10 cellular contexts compared by ENCODE assay signal in the genomic region with DNA sequence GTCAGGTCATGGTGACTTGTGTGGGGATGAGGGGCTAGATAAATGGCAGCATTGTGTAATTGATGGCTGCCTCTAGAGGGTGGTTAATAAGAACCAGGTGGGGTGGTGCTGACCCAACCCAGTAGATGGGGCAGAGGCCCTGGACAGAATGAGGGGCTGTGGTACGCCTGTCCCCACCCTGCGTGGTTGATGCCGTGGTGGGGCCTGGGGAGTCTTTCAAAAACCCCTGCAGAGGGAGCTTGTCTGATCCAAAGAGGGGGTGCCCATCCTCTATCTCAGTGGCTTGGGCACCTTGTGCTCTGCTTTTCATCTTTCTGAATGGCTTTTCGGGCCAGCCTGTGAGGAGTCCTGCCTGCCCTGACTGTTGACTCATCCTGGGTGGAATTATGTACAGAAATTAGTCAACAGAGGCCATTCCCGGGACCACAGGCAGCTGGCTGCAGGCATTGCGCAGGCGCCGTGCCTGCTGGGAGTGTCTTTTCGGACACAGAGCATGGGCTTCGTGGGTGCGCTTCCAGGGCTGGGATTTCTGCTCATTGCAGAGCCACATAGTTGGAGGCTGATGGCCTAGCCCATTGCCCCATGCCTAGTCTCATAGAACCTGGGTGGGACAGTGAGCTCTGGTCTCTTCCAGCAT.
DNase-seq lines count a peak whose midpoint lies in the region; ATAC-seq and TF ChIP-seq lines count a peak whose summit lies in the region.
"Had no signal": no experiment of that assay in that cellular context is flagged by ENCODE, and none has a peak within 500 bp of the region (broad histone marks: within the 10 kb centered on the region; RNA-seq: fewer than 3 reads in every experiment).

No MANE protein-coding gene starts in this region.

- H3K4me3 Mint-ChIP-seq in activated CD4-positive, alpha-beta T cell treated with anti-CD3 and anti-CD28 coated beads for 36 hours = no peak overlapping the region
- H3K4me3 Mint-ChIP-seq: CD8-positive, alpha-beta T cell had no signal

- intact Hi-C loops in left colon (cut with DNase I, micrococcal nuclease) = no loop called here
- intact Hi-C loops in activated CD4-positive, alpha-beta T cell treated with anti-CD3 and anti-CD28 coated beads for 36 hours (cut with DNase I, micrococcal nuclease) = no loop called here

- peaks cover 6% of the 10 kb centered on the region for H3K4me1 Mint-ChIP-seq in activated CD4-positive, alpha-beta T cell treated with anti-CD3 and anti-CD28 coated beads for 36 hours

- no peaks in the 10 kb centered on the region for H3K9me3 ChIP-seq in suprapubic skin

- H3K4me3 ChIP-seq in astrocyte of the cerebellum (ENCODE audit: low read depth, low read length) (no peak overlapping the region), coronary artery (no peak overlapping the region), suprapubic skin (no peak overlapping the region)

- H3K4me1 ChIP-seq in suprapubic skin = no peaks in the 10 kb centered on the region

- no peak overlapping the region for H3K27ac Mint-ChIP-seq in activated CD4-positive, alpha-beta T cell treated with anti-CD3 and anti-CD28 coated beads for 36 hours
- H3K27ac Mint-ChIP-seq: CD8-positive, alpha-beta T cell had no signal

- TF ChIP-seq EP300 in suprapubic skin (IDR thresholded peaks at IDR 0.05) = no peak

- H3K36me3 ChIP-seq in suprapubic skin = no peaks in the 10 kb centered on the region

- WGBS in suprapubic skin = 95% methylated on average over 4 of the region's 11 CpGs

- in situ Hi-C loops in astrocyte of the cerebellum (cut with HindIII; ENCODE audit: low sequenced_read_pairs) = no loop called here

- H3K36me3 Mint-ChIP-seq in activated CD4-positive, alpha-beta T cell treated with anti-CD3 and anti-CD28 coated beads for 36 hours (ENCODE audit: low read depth) = no peaks in the 10 kb centered on the region
- H3K36me3 Mint-ChIP-seq: CD8-positive, alpha-beta T cell had no signal

- no peak for TF ChIP-seq CTCF in astrocyte of the cerebellum (IDR thresholded peaks at IDR 0.05; ENCODE audit: low read depth, low read length, missing control alignments)
- no peak for TF ChIP-seq CTCF in coronary artery (IDR thresholded peaks at IDR 0.05)
- no peak for TF ChIP-seq CTCF in suprapubic skin (IDR thresholded peaks at IDR 0.05)

- no peaks in the 10 kb centered on the region for H3K9me3 Mint-ChIP-seq in activated CD4-positive, alpha-beta T cell treated with anti-CD3 and anti-CD28 coated beads for 36 hours (ENCODE audit: low read depth)
- H3K9me3 Mint-ChIP-seq: CD8-positive, alpha-beta T cell had no signal

- CTCF ChIA-PET in activated CD4-positive, alpha-beta T cell treated with anti-CD3 and anti-CD28 coated beads for 36 hours (lab: Charles Lee) = no interaction called here

- DNase-seq in AG08396 (ENCODE audit: low spot score) (peak; percentile 94), HT1080 (ENCODE audit: low read depth) (peak; percentile 89), astrocyte of the cerebellum (ENCODE audit: low read depth) (peak; percentile 12), left colon (peak; percentile 53 to 72), NK-92 (lab: John Stamatoyannopoulos, UW; ENCODE audit: unreplicated experiment) (no peak), coronary artery (ENCODE audit: low spot score) (no peak), suprapubic skin (ENCODE audit: low spot score in 2 of 2) (no peak)
- DNase-seq in activated CD4-positive, alpha-beta T cell treated with anti-CD3 and anti-CD28 coated beads for 36 hours = no peak
- DNase-seq: activated naive CD4-positive, alpha-beta T cell treated with anti-CD3 and anti-CD28 coated beads, Interleukin-2, amount 50 U/mL, for 16 hours; CD8-positive, alpha-beta T cell had no signal

- no peaks in the 10 kb centered on the region for H3K27me3 ChIP-seq in suprapubic skin

- TF ChIP-seq POLR2A in suprapubic skin (IDR thresholded peaks at IDR 0.05) = no peak

- peaks cover 3% of the 10 kb centered on the region for H3K27me3 Mint-ChIP-seq in activated CD4-positive, alpha-beta T cell treated with anti-CD3 and anti-CD28 coated beads for 36 hours

- H3K27ac ChIP-seq in coronary artery (no peak overlapping the region), suprapubic skin (no peak overlapping the region)

- POLR2A ChIA-PET in activated CD4-positive, alpha-beta T cell treated with anti-CD3 and anti-CD28 coated beads for 36 hours (lab: Charles Lee) = no interaction called here

- peak; percentile 78 for ATAC-seq in left colon
- no peak for ATAC-seq in activated CD4-positive, alpha-beta T cell treated with anti-CD3 and anti-CD28 coated beads for 36 hours
- ATAC-seq: CD8-positive, alpha-beta T cell had no signal

Comparison
In these comparisons a context has a peak if more than half of its experiments do, and no peak if none do; other contexts are left out.
1. DNase-seq: peak in AG08396 (single experiment), HT1080 (single experiment), astrocyte of the cerebellum (single experiment) and left colon (2 of 2); none in activated CD4-positive, alpha-beta T cell treated with anti-CD3 and anti-CD28 coated beads for 36 hours (single experiment), NK-92 (single experiment), coronary artery (single experiment) and suprapubic skin (0 of 2).